ENCODE assay signal across 13 cellular contexts in the genomic region with DNA sequence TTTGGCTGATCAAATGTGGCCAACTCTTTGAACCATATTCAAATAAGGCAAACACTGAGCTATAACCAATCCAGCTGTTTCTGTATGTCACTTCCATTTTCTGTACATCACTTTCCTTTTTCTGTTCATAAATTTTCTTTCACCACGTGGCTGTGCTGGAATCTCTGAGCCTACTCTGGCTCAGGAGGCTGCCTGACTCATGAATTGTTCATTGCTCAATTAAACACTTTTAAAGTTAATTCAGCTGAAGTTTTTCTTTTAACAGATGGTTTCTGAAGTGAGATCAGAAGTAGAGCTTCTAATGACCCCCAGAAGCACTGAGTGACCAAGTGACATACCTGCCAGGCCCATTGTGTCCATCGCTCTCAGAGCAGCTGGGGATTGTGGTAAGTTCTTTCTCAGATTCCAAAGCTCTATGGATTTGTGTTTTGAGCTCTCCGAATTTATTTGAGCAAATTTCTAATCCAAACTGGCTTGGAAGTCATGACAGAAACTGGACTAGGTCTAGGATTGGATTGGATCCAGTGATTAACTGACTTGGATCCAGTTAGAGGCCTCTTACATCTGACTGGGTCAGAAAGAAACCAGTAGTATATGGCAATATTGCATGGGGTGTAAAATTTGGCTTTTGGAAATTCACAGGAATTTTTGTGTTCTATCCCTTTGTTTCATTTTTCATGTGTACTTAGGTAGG.
DNase-seq lines count a peak whose midpoint lies in the region; ATAC-seq, FAIRE-seq and TF ChIP-seq lines count a peak whose summit lies in the region.
"Had no signal": no experiment of that assay in that cellular context is flagged by ENCODE, and none has a peak within 500 bp of the region (broad histone marks: within the 10 kb centered on the region; RNA-seq: fewer than 3 reads in every experiment).

No MANE protein-coding gene starts in this region.

- H3K27ac ChIP-seq in ACC112 (ENCODE audit: low read depth, low read length) = no peak overlapping the region
- H3K27ac ChIP-seq in HEK293 (ENCODE audit: extremely low read depth, low read depth, low read length) = no peak overlapping the region
- peak overlapping the region; percentile 5 to 23 (median 10) for H3K27ac ChIP-seq in gastrocnemius medialis
- H3K27ac ChIP-seq in CD8-positive, alpha-beta T cell (ENCODE audit: low read depth, low read length) = no peak overlapping the region
- H3K27ac ChIP-seq: A549 had no signal

- ATAC-seq in gastrocnemius medialis = no peak
- ATAC-seq in CD8-positive, alpha-beta T cell = no peak
- ATAC-seq: A549 had no signal

- DNase-seq in amniotic epithelial cell (ENCODE audit: low read depth) = peak; percentile 6
- no peak for DNase-seq in gastrocnemius medialis
- no peak for DNase-seq in GM12891 (ENCODE audit: insufficient read length, low spot score)
- no peak for DNase-seq in NK-92 (lab: John Stamatoyannopoulos, UW; ENCODE audit: unreplicated experiment)
- DNase-seq in CD8-positive, alpha-beta T cell = no peak
- DNase-seq: C1 segment of cervical spinal cord, MV-4-11, NCI-H1417, NCI-H1930 had no signal

- H3K4me3 ChIP-seq in ACC112 (ENCODE audit: low read depth, low read length) = no peak overlapping the region
- no peak overlapping the region for H3K4me3 ChIP-seq in HEK293 (ENCODE audit: low read depth, low read length)
- H3K4me3 ChIP-seq in gastrocnemius medialis = no peak overlapping the region
- H3K4me3 ChIP-seq in CD8-positive, alpha-beta T cell (ENCODE audit: low read depth, low read length) = no peak overlapping the region
- H3K4me3 ChIP-seq: A549, HAP-1 had no signal

- H3K27me3 ChIP-seq in ACC112 (ENCODE audit: insufficient read depth, low read length) (no peaks in the 10 kb centered on the region), gastrocnemius medialis (no peaks in the 10 kb centered on the region)
- no peaks in the 10 kb centered on the region for H3K27me3 ChIP-seq in CD8-positive, alpha-beta T cell (ENCODE audit: insufficient read depth, low read length)

- peak overlapping the region; percentile 28 for H2AFZ ChIP-seq in ACC112 (ENCODE audit: low read length, unreplicated experiment)

- peaks cover 3% of the 10 kb centered on the region for H3K4me1 ChIP-seq in ACC112 (ENCODE audit: control insufficient read depth, insufficient read depth, low read length, unreplicated experiment)
- H3K4me1 ChIP-seq in HEK293 (ENCODE audit: control insufficient read depth, insufficient read depth, low read length) = no peaks in the 10 kb centered on the region
- H3K4me1 ChIP-seq in gastrocnemius medialis = no peaks in the 10 kb centered on the region
- no peaks in the 10 kb centered on the region for H3K4me1 ChIP-seq in CD8-positive, alpha-beta T cell (ENCODE audit: insufficient read depth, low read length)
- H3K4me1 ChIP-seq: A549 had no signal

- H3K36me3 Mint-ChIP-seq in CD8-positive, alpha-beta T cell = no peaks in the 10 kb centered on the region

- POLR2A ChIA-PET in HEK293 (lab: Yijun Ruan, JAX) = no interaction called here
- POLR2A ChIA-PET in CD8-positive, alpha-beta T cell (lab: Charles Lee) = no interaction called here

- intact Hi-C loops in gastrocnemius medialis (cut with DNase I; ENCODE audit: low total_unique reads) = no loop called here
- intact Hi-C loops in CD8-positive, alpha-beta T cell (cut with DNase I, micrococcal nuclease) = no loop called here

- CTCF ChIA-PET in HEK293 (lab: Yijun Ruan, JAX) = no interaction called here
- CTCF ChIA-PET in CD8-positive, alpha-beta T cell (lab: Charles Lee) = interaction anchor here (0.8 kb wide), 1 partner anchor 36 kb away, joined by 3 read pairs; no protein-coding TSS in a partner anchor

- TF ChIP-seq POLR2A in gastrocnemius medialis (IDR thresholded peaks at IDR 0.05) (no peak), GM12891 (IDR thresholded peaks at IDR 0.05; ENCODE audit: low read depth, low read length) (no peak)

- no peaks in the 10 kb centered on the region for H3K9me3 Mint-ChIP-seq in CD8-positive, alpha-beta T cell

- H3K4me3 Mint-ChIP-seq in CD8-positive, alpha-beta T cell = no peak overlapping the region

- H3K9me3 ChIP-seq in HEK293 (ENCODE audit: control insufficient read depth, insufficient read depth, low read depth, low read length) = no peaks in the 10 kb centered on the region
- no peaks in the 10 kb centered on the region for H3K9me3 ChIP-seq in gastrocnemius medialis
- no peaks in the 10 kb centered on the region for H3K9me3 ChIP-seq in CD8-positive, alpha-beta T cell (ENCODE audit: low read length)
- H3K9me3 ChIP-seq: A549, HAP-1 had no signal

- H3K27ac Mint-ChIP-seq in CD8-positive, alpha-beta T cell = no peak overlapping the region

- no peak for FAIRE-seq in GM12891 (lab: Jason Lieb, UNC)
- FAIRE-seq: A549 had no signal

- no peaks in the 10 kb centered on the region for H3K4me1 Mint-ChIP-seq in CD8-positive, alpha-beta T cell (ENCODE audit: low read depth)

- H3K36me3 ChIP-seq in ACC112 (ENCODE audit: insufficient read depth, low read length) (no peaks in the 10 kb centered on the region), HEK293 (ENCODE audit: control insufficient read depth in 2 of 2, insufficient read depth in 1 of 2, low read length in 2 of 2) (no peaks in the 10 kb centered on the region), gastrocnemius medialis (no peaks in the 10 kb centered on the region)
- H3K36me3 ChIP-seq in CD8-positive, alpha-beta T cell (ENCODE audit: insufficient read depth, low read length) = no peaks in the 10 kb centered on the region
- H3K36me3 ChIP-seq: HAP-1 had no signal

- no peaks in the 10 kb centered on the region for H3K79me2 ChIP-seq in ACC112 (ENCODE audit: control insufficient read depth, insufficient read depth, low read length, unreplicated experiment)

- TF ChIP-seq CTCF in HEK293 (tag by site-specific recombination; IDR thresholded peaks at IDR 0.05) = no peak
- no peak for TF ChIP-seq CTCF in gastrocnemius medialis (IDR thresholded peaks at IDR 0.05 in 4 of 5, conservative IDR thresholded peaks at IDR 0.05 in 1 of 5)
- no peak for TF ChIP-seq CTCF in CD8-positive, alpha-beta T cell (IDR thresholded peaks at IDR 0.05)

- in situ Hi-C loops in gastrocnemius medialis (cut with MboI; ENCODE audit: low sequenced_read_pairs in 4 of 4) = no loop called here

- peaks cover 2% of the 10 kb centered on the region for H3K27me3 Mint-ChIP-seq in CD8-positive, alpha-beta T cell (ENCODE audit: low read depth)

TF ChIP-seq in HEK293, 187 proteins besides CTCF, POLR2A, EP300 and RAD21:
- no peak for TF ChIP-seq ZNF514 (tag by site-specific recombination; IDR thresholded peaks at IDR 0.05)
- TF ChIP-seq ZNF549 (tag by site-specific recombination; IDR thresholded peaks at IDR 0.05) = peak; percentile 78

TF ChIP-seq in GM12891, 5 proteins besides CTCF, POLR2A, EP300 and RAD21:
- TF ChIP-seq SPI1 (IDR thresholded peaks at IDR 0.05; ENCODE audit: low read depth, low read length) = no peak
- no peak for TF ChIP-seq POLR2AphosphoS5 (IDR thresholded peaks at IDR 0.05; ENCODE audit: low read depth, low read length)
- TF ChIP-seq TAF1 (IDR thresholded peaks at IDR 0.05; ENCODE audit: low read depth, low read length) = no peak
- TF ChIP-seq POU2F2 (IDR thresholded peaks at IDR 0.05; ENCODE audit: low read depth, low read length) = no peak
- TF ChIP-seq PAX5 (IDR thresholded peaks at IDR 0.05; ENCODE audit: insufficient read depth, low read length, severe bottlenecking) = no peak

Comparison
In these comparisons a context has a peak if more than half of its experiments do, and no peak if none do; other contexts are left out.
1. H3K27ac ChIP-seq: peak in gastrocnemius medialis (4 of 4); none in ACC112 (single experiment), HEK293 (single experiment) and CD8-positive, alpha-beta T cell (single experiment).